In genomic region chr22:30205281-30206115, GRCh38 we compare ENCODE assay signal across 9 cellular contexts. TPM values are rescaled to one million over a fixed set of nuclear protein-coding genes. Genes with fewer than 3 reads are reported as not detected.
A peak's percentile ranks its signal among the peaks of the same experiment; 100 is the strongest.
DNase-seq lines count a peak whose midpoint lies in the region; ATAC-seq and TF ChIP-seq lines count a peak whose summit lies in the region.
"Had no signal": no experiment of that assay in that cellular context is flagged by ENCODE, and none has a peak within 500 bp of the region (broad histone marks: within the 10 kb centered on the region; RNA-seq: fewer than 3 reads in every experiment).

No MANE protein-coding gene starts in this region.

- H3K4me3 ChIP-seq in H7 (ENCODE audit: insufficient read depth, low read depth, low read length): no peak overlapping the region
- no peak overlapping the region for H3K4me3 ChIP-seq in foreskin fibroblast (ENCODE audit: low read depth in 1 of 2, low read length in 2 of 2)
- no peak overlapping the region for H3K4me3 ChIP-seq in skin epidermis

- no peak overlapping the region for H3K27ac Mint-ChIP-seq in type B pancreatic cell

- H3K27me3 ChIP-seq in H7 (ENCODE audit: control insufficient read depth, insufficient read depth, low read length): no peaks in the 10 kb centered on the region; the same call in 1 of the 2 replicates

- no peaks in the 10 kb centered on the region for H3K36me3 Mint-ChIP-seq in type B pancreatic cell

- TF ChIP-seq CTCF in foreskin fibroblast (IDR thresholded peaks at IDR 0.05; ENCODE audit: low read depth, low read length) (no peak), type B pancreatic cell (conservative IDR thresholded peaks at IDR 0.05) (no peak)

- DNase-seq in H7 (peak; percentile 33), SHP77 (lab: John Stamatoyannopoulos, UW) (peak; percentile 97 to 98), foreskin fibroblast (peak; percentile 98 to 99), NCI-H1930 (lab: John Stamatoyannopoulos, UW) (no peak), type B pancreatic cell (ENCODE audit: extremely low spot score, unreplicated experiment) (no peak)
- DNase-seq in activated naive CD4-positive, alpha-beta T cell (lab: John Stamatoyannopoulos, UW): no peak

- H3K9me3 Mint-ChIP-seq in type B pancreatic cell: no peaks in the 10 kb centered on the region

- no peak overlapping the region for H3K4me3 Mint-ChIP-seq in type B pancreatic cell

- H3K27me3 Mint-ChIP-seq in type B pancreatic cell: peaks cover 4% of the 10 kb centered on the region

- peak overlapping the region in 18 of 21 experiments; percentile 15 to 86 (median 56) for H3K27ac ChIP-seq in skin epidermis
- H3K27ac ChIP-seq: parathyroid adenoma had no signal

- ATAC-seq in HG03196 (IDR thresholded peaks at IDR 0.05; ENCODE audit: unreplicated experiment): no peak

- no peaks in the 10 kb centered on the region for H3K36me3 ChIP-seq in H7 (replicated peaks; ENCODE audit: control insufficient read depth, insufficient read depth, low read length)

- H3K4me1 Mint-ChIP-seq in type B pancreatic cell (ENCODE audit: unreplicated experiment): peaks cover 46% of the 10 kb centered on the region

RNA-seq across cellular contexts. Expression of gene LIF, which starts 41.1 kb away (rescaled TPM):
- total RNA-seq in H7 (2014; rRNA removed; shearing (Covaris generic)): 0.41 and 0.59 TPM in 2 replicates
- 3.8 and 9.8 TPM in 2 replicates for total RNA-seq in type B pancreatic cell (ENCODE audit: low replicate concordance)

Comparison
In these comparisons a context has a peak if more than half of its experiments do, and no peak if none do; other contexts are left out.
1. DNase-seq: peak in H7 (single experiment), SHP77 (2 of 2) and foreskin fibroblast (2 of 2); none in activated naive CD4-positive, alpha-beta T cell (0 of 4), NCI-H1930 (0 of 2) and type B pancreatic cell (single experiment).